In genomic region chr13:110572778-110573118, GRCh38 we compare ENCODE assay signal across 23 cellular contexts. TPM values are rescaled to one million over a fixed set of nuclear protein-coding genes. Genes with fewer than 3 reads are reported as not detected.
DNase-seq lines count a peak whose midpoint lies in the region; ATAC-seq, FAIRE-seq and TF ChIP-seq lines count a peak whose summit lies in the region.
"Had no signal": no experiment of that assay in that cellular context is flagged by ENCODE, and none has a peak within 500 bp of the region (broad histone marks: within the 10 kb centered on the region; RNA-seq: fewer than 3 reads in every experiment).

No MANE protein-coding gene starts in this region.

- H3K4me1 ChIP-seq in BLaER1 treated with 17β-estradiol and CSF1 and Interleukin-3, amounts not matched to agents 10 nM and 100 nM, result peaks cover 34 to 48% (median 39%) of the 10 kb centered on the region in 10 experiments
- H3K4me1 ChIP-seq: BE2C had no signal

- TF ChIP-seq CTCF in omental fat pad (IDR thresholded peaks at IDR 0.05), result no peak

- 0 out of 22 replicates have a peak, but pooled peaks cover 0 to 4% (median 0%) of the 10 kb centered on the region in 11 experiments for H3K27me3 ChIP-seq in BLaER1 treated with 17β-estradiol and CSF1 and Interleukin-3, amounts not matched to agents 10 nM and 100 nM

- FAIRE-seq in GM19239 (lab: Jason Lieb, UNC), result peak; percentile 67
- no peak for FAIRE-seq in frontal cortex (lab: Jason Lieb, UNC)

- DNase-seq in GM19239 (ENCODE audit: insufficient read length, low spot score) (no peak), omental fat pad (ENCODE audit: low spot score) (no peak), frontal cortex (ENCODE audit: low spot score in 2 of 2) (no peak), H4 (ENCODE audit: low spot score) (no peak)
- DNase-seq: 8988T; BE2C; CD4-positive, alpha-beta memory T cell; DMS153; GDM1; GOT3; NCI-H187; NCI-H2227 treated with DMSO at 0.1 percent for 48 hours; NCI-H510A treated with DMSO at 0.1 percent for 48 hours; NCI-H82; SHP77 treated with DMSO at 0.1 percent for 48 hours; SK-N-SH; T-helper 1 cell; T1000 had no signal

- ATAC-seq in GM21423 (IDR thresholded peaks at IDR 0.05; ENCODE audit: unreplicated experiment) (peak; percentile 55), HG03097 (IDR thresholded peaks at IDR 0.05; ENCODE audit: low FRiP score, unreplicated experiment) (peak; percentile 53), omental fat pad (ENCODE audit: low FRiP score) (no peak), HG03139 (IDR thresholded peaks at IDR 0.05; ENCODE audit: unreplicated experiment) (no peak)

- no peak overlapping the region for H3K4me3 ChIP-seq in BLaER1 treated with 17β-estradiol and CSF1 and Interleukin-3, amounts not matched to agents 10 nM and 100 nM

- no peaks in the 10 kb centered on the region for H3K9me3 ChIP-seq in BLaER1 treated with 17β-estradiol and CSF1 and Interleukin-3, amounts not matched to agents 10 nM and 100 nM (replicated peaks in 1 of 11)
- H3K9me3 ChIP-seq: BE2C, SK-N-SH had no signal

- peaks cover 0 to 7% (median 0%) of the 10 kb centered on the region in 11 experiments; a peak in 3 of 22 replicates for H4K20me1 ChIP-seq in BLaER1 treated with 17β-estradiol and CSF1 and Interleukin-3, amounts not matched to agents 10 nM and 100 nM

- no peak overlapping the region for H3K27ac ChIP-seq in BLaER1 treated with 17β-estradiol and CSF1 and Interleukin-3, amounts not matched to agents 10 nM and 100 nM
- H3K27ac ChIP-seq: KMS-11 had no signal

- peak overlapping the region; percentile 34 to 82 (median 78) for H3K4me2 ChIP-seq in BLaER1 treated with 17β-estradiol and CSF1 and Interleukin-3, amounts not matched to agents 10 nM and 100 nM
- H3K4me2 ChIP-seq: KMS-11, SK-N-SH had no signal

- H3K36me3 ChIP-seq in BLaER1 treated with 17β-estradiol and CSF1 and Interleukin-3, amounts not matched to agents 10 nM and 100 nM, result peaks cover 0 to 10% (median 0%) of the 10 kb centered on the region in 11 experiments; a peak in 3 of 22 replicates
- H3K36me3 ChIP-seq: BE2C had no signal

- 0 out of 22 replicates have a peak overlapping the region, but pooled peaks of 1 of the 11 experiments have one; percentile 6 for H3K9ac ChIP-seq in BLaER1 treated with 17β-estradiol and CSF1 and Interleukin-3, amounts not matched to agents 10 nM and 100 nM
- H3K9ac ChIP-seq: KMS-11, SK-N-SH had no signal

RNA-seq across cellular contexts. Expression of gene RAB20, which starts 11.2 kb away (rescaled TPM):
- total RNA-seq in omental fat pad, result 10 to 100 TPM; 34.7 to 67.9 (median 49.4) TPM
- 2.0 TPM for total RNA-seq in frontal cortex
- 12.3 and 14.6 TPM in 2 replicates for total RNA-seq in H4 (2014; rRNA removed; shearing (Covaris generic))

RNA-seq across cellular contexts. Expression of gene NAXD, which starts 42.6 kb away (rescaled TPM):
- total RNA-seq in omental fat pad, result 10 to 100 TPM; 20.4 to 25.8 (median 24.2) TPM
- 25.3 TPM for total RNA-seq in frontal cortex
- 10.0 and 10.1 TPM in 2 replicates for total RNA-seq in H4 (2014; rRNA removed; shearing (Covaris generic))

Comparison
In these comparisons a context has a peak if more than half of its experiments do, and no peak if none do; other contexts are left out.
1. ATAC-seq: peak in GM21423 (single experiment) and HG03097 (single experiment); none in omental fat pad (single experiment) and HG03139 (single experiment).